Comparison of ENCODE assay signal across 14 cellular contexts in genomic region chr5:94771742-94772141, GRCh38.
DNase-seq lines count a peak whose midpoint lies in the region; ATAC-seq and TF ChIP-seq lines count a peak whose summit lies in the region.
"Had no signal": no experiment of that assay in that cellular context is flagged by ENCODE, and none has a peak within 500 bp of the region (broad histone marks: within the 10 kb centered on the region; RNA-seq: fewer than 3 reads in every experiment).

No MANE protein-coding gene starts in this region.

- H3K9me3 Mint-ChIP-seq in WTC11, result peaks cover 8% of the 10 kb centered on the region
- peaks cover 0 to 4% of the 10 kb centered on the region in 2 donors for H3K9me3 Mint-ChIP-seq in stimulated activated naive B cell treated with anti-CD40 and anti-IgM and Interleukin-4, amounts not matched to agents 10 μg/mL and 1 μg/mL and 100 μg/mL, for 72 hours
- H3K9me3 Mint-ChIP-seq in endothelial cell (ENCODE audit: unreplicated experiment), result no peaks in the 10 kb centered on the region
- H3K9me3 Mint-ChIP-seq: CD8-positive, alpha-beta memory T cell had no signal

- TF ChIP-seq CTCF in GM12872 (IDR thresholded peaks at IDR 0.05; ENCODE audit: insufficient read depth, low read depth, low read length), result 0 out of 3 replicates have a peak, but pooled peaks have one; percentile 2
- TF ChIP-seq CTCF in WTC11 (IDR thresholded peaks at IDR 0.05), result no peak
- no peak for TF ChIP-seq CTCF in endothelial cell (IDR thresholded peaks at IDR 0.05; ENCODE audit: unreplicated experiment)

- DNase-seq in WTC11 (ENCODE audit: low spot score), result no peak
- DNase-seq in stimulated activated naive B cell treated with anti-CD40 and anti-IgM and Interleukin-4, amounts not matched to agents 10 μg/mL and 1 μg/mL and 100 μg/mL, for 72 hours, result no peak
- DNase-seq in endothelial cell (ENCODE audit: low spot score), result no peak
- DNase-seq: C1 segment of cervical spinal cord; CD8-positive, alpha-beta memory T cell; DMS79; NCI-H1417 treated with DMSO at 0.1 percent for 48 hours; NCI-H187 treated with DMSO at 0.1 percent for 48 hours; NCI-H226 had no signal

- peak; percentile 55 for ATAC-seq in HG02610 (IDR thresholded peaks at IDR 0.05; ENCODE audit: unreplicated experiment)
- ATAC-seq in WTC11, result peak; percentile 71
- peak; percentile 16 to 22 for ATAC-seq in stimulated activated naive B cell treated with anti-CD40 and anti-IgM and Interleukin-4, amounts not matched to agents 10 μg/mL and 1 μg/mL and 100 μg/mL, for 72 hours (replicated peaks)
- ATAC-seq in HG03025 (IDR thresholded peaks at IDR 0.05; ENCODE audit: low FRiP score, unreplicated experiment), result no peak
- ATAC-seq in HG02588 (IDR thresholded peaks at IDR 0.05; ENCODE audit: unreplicated experiment), result no peak

- H3K4me3 Mint-ChIP-seq in WTC11 (no peak overlapping the region), endothelial cell (ENCODE audit: unreplicated experiment) (no peak overlapping the region)
- H3K4me3 Mint-ChIP-seq in stimulated activated naive B cell treated with anti-CD40 and anti-IgM and Interleukin-4, amounts not matched to agents 10 μg/mL and 1 μg/mL and 100 μg/mL, for 72 hours, result no peak overlapping the region
- H3K4me3 Mint-ChIP-seq: CD8-positive, alpha-beta memory T cell; T-helper 1 cell treated with Interleukin-12 subunit alpha and Interleukin-12 subunit beta and Interleukin-4 antibody, amounts not matched to agents 30 μg/mL and 1 μg/mL, for 36 hours had no signal

- POLR2A ChIA-PET in WTC11 (lab: Charles Lee), result no interaction called here

- H3K27me3 Mint-ChIP-seq in WTC11 (ENCODE audit: low read depth) (no peaks in the 10 kb centered on the region), endothelial cell (ENCODE audit: unreplicated experiment) (no peaks in the 10 kb centered on the region)
- no peaks in the 10 kb centered on the region for H3K27me3 Mint-ChIP-seq in stimulated activated naive B cell treated with anti-CD40 and anti-IgM and Interleukin-4, amounts not matched to agents 10 μg/mL and 1 μg/mL and 100 μg/mL, for 72 hours

- CTCF ChIA-PET in WTC11 (lab: Charles Lee), result interaction anchor here (0.7 to 1.2 kb wide), 2 partner anchors 14 to 122 kb away, joined by 3 read pairs; no protein-coding TSS in a partner anchor

- H3K4me1 Mint-ChIP-seq in WTC11, result no peaks in the 10 kb centered on the region
- no peaks in the 10 kb centered on the region for H3K4me1 Mint-ChIP-seq in stimulated activated naive B cell treated with anti-CD40 and anti-IgM and Interleukin-4, amounts not matched to agents 10 μg/mL and 1 μg/mL and 100 μg/mL, for 72 hours
- no peaks in the 10 kb centered on the region for H3K4me1 Mint-ChIP-seq in endothelial cell (ENCODE audit: unreplicated experiment)
- H3K4me1 Mint-ChIP-seq: CD8-positive, alpha-beta memory T cell had no signal

- H3K36me3 Mint-ChIP-seq in WTC11, result 0 out of 2 replicates have a peak, but pooled peaks cover 3% of the 10 kb centered on the region
- H3K36me3 Mint-ChIP-seq in stimulated activated naive B cell treated with anti-CD40 and anti-IgM and Interleukin-4, amounts not matched to agents 10 μg/mL and 1 μg/mL and 100 μg/mL, for 72 hours, result peaks cover 2 to 4% of the 10 kb centered on the region in 2 donors
- no peaks in the 10 kb centered on the region for H3K36me3 Mint-ChIP-seq in endothelial cell (ENCODE audit: low read depth, unreplicated experiment)
- H3K36me3 Mint-ChIP-seq: CD8-positive, alpha-beta memory T cell had no signal

- H3K27ac Mint-ChIP-seq in WTC11 (no peak overlapping the region), endothelial cell (ENCODE audit: unreplicated experiment) (no peak overlapping the region)
- H3K27ac Mint-ChIP-seq in stimulated activated naive B cell treated with anti-CD40 and anti-IgM and Interleukin-4, amounts not matched to agents 10 μg/mL and 1 μg/mL and 100 μg/mL, for 72 hours, result no peak overlapping the region
- H3K27ac Mint-ChIP-seq: CD8-positive, alpha-beta memory T cell; T-helper 1 cell treated with Interleukin-12 subunit alpha and Interleukin-12 subunit beta and Interleukin-4 antibody, amounts not matched to agents 30 μg/mL and 1 μg/mL, for 36 hours had no signal

TF ChIP-seq in WTC11, 78 proteins besides CTCF, POLR2A, EP300 and RAD21 (continues in another document):
- TF ChIP-seq JAZF1 (CRISPR knock-in tag; IDR thresholded peaks at IDR 0.05) (no peak), FOXP1 (CRISPR knock-in tag; IDR thresholded peaks at IDR 0.05; ENCODE audit: borderline replicate concordance) (no peak), ZNF219 (CRISPR knock-in tag; IDR thresholded peaks at IDR 0.05; ENCODE audit: borderline replicate concordance) (no peak), HMGXB4 (CRISPR knock-in tag; IDR thresholded peaks at IDR 0.05) (no peak), FOXJ3 (CRISPR knock-in tag; IDR thresholded peaks at IDR 0.05; ENCODE audit: borderline replicate concordance) (no peak), NFATC4 (CRISPR knock-in tag; IDR thresholded peaks at IDR 0.05) (no peak), PREB (CRISPR knock-in tag; IDR thresholded peaks at IDR 0.05; ENCODE audit: borderline replicate concordance) (no peak), E2F4 (CRISPR knock-in tag; IDR thresholded peaks at IDR 0.05; ENCODE audit: borderline replicate concordance, low read depth) (no peak), AFF4 (CRISPR knock-in tag; IDR thresholded peaks at IDR 0.05; ENCODE audit: borderline replicate concordance) (no peak), JUN (CRISPR knock-in tag; IDR thresholded peaks at IDR 0.05) (no peak), SP1 (CRISPR knock-in tag; conservative IDR thresholded peaks at IDR 0.05) (no peak), USF2 (CRISPR knock-in tag; IDR thresholded peaks at IDR 0.05) (no peak), FOXK1 (CRISPR knock-in tag; IDR thresholded peaks at IDR 0.05) (no peak)

Comparison
In these comparisons a context has a peak if more than half of its experiments do, and no peak if none do; other contexts are left out.
1. ATAC-seq: peak in HG02610 (single experiment), WTC11 (single experiment) and stimulated activated naive B cell treated with anti-CD40 and anti-IgM and Interleukin-4, amounts not matched to agents 10 μg/mL and 1 μg/mL and 100 μg/mL, for 72 hours (2 of 2); none in HG03025 (single experiment) and HG02588 (single experiment).